ENCODE assay signal across 1 cellular context in the genomic region with DNA sequence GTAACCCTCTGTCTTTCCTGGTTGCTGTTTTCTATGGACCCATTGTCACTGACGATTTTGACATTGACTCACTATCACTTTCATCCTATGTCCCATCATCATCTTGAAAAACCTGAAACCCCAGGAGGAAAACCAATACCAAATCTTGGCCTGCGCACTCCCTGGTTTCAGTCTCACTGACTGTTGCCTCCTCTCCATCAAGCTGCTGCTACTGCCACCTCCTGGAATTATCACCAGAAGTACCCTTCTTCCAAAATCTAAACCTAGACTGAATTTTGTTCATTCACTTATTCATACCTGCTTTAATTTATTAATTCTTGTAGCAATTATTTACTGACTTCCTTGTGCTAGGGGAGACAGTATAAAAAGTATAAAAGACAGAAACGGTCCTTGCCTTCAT.
A peak's percentile ranks its signal among the peaks of the same experiment; 100 is the strongest.
TF ChIP-seq lines count a peak whose summit lies in the region.

No MANE protein-coding gene starts in this region.

TF ChIP-seq in K562, 482 proteins besides CTCF, POLR2A, EP300 and RAD21:
- no peak for TF ChIP-seq NR2C2 (CRISPR knock-in tag; IDR thresholded peaks at IDR 0.05)
- no peak for TF ChIP-seq NR2C2 (tag; IDR thresholded peaks at IDR 0.05)
- no peak for TF ChIP-seq AFF4 (CRISPR knock-in tag; IDR thresholded peaks at IDR 0.05)
- TF ChIP-seq PTTG1 (tag; IDR thresholded peaks at IDR 0.05; ENCODE audit: low read depth) = no peak
- TF ChIP-seq NRF1 (conservative IDR thresholded peaks at IDR 0.05 in 1 of 2, IDR thresholded peaks at IDR 0.05 in 1 of 2) = 0 out of 4 replicates have a peak, but pooled peaks have one; percentile 10 to 17
- TF ChIP-seq SAFB2 (IDR thresholded peaks at IDR 0.05; ENCODE audit: borderline replicate concordance, low read depth, low read length, severe bottlenecking) = no peak
